Comparison of ENCODE assay signal across 15 cellular contexts in the genomic region with DNA sequence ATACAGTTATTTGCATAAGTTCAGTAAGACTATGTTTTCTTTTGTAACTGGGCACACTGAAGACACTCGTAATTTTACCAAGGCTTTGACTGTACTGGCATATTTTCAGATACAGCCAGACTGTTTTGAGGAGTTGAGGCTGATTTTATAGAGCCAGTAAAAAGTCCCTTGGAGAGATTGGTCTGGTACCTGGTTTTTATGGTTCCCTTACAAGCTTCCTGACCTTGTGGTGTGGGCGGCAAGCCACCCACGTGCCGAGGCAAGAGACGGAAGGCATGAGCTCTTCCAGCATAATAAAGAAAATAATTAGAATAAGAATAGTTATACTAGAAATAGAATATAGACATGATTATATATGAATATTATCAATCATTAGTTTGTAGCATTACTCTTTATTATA. TPM values are rescaled to one million over a fixed set of nuclear protein-coding genes. Genes with fewer than 3 reads are reported as not detected.
A peak's percentile ranks its signal among the peaks of the same experiment; 100 is the strongest.
DNase-seq lines count a peak whose midpoint lies in the region; TF ChIP-seq lines count a peak whose summit lies in the region.
"Had no signal": no experiment of that assay in that cellular context is flagged by ENCODE, and none has a peak within 500 bp of the region (broad histone marks: within the 10 kb centered on the region; RNA-seq: fewer than 3 reads in every experiment).

No MANE protein-coding gene starts in this region.

- no peak overlapping the region for H3K9ac ChIP-seq in BLaER1
- H3K9ac ChIP-seq: GM23248 had no signal

- H3K4me1 ChIP-seq in BLaER1: peaks cover 13% of the 10 kb centered on the region
- no peaks in the 10 kb centered on the region for H3K4me1 ChIP-seq in hepatocyte (ENCODE audit: insufficient read depth)

- no peaks in the 10 kb centered on the region for H3K4me1 Mint-ChIP-seq in activated CD4-positive, alpha-beta memory T cell treated with anti-CD3 and anti-CD28 coated beads, Interleukin-2, amount 10 ng/mL, durations not matched to agents 7 days and 5 days

- POLR2A ChIA-PET in HEK293T (lab: Yijun Ruan, JAX): interaction anchor here (0.8 to 1.0 kb wide), 2 partner anchors 42 to 171 kb away, joined by 3 to 4 read pairs; partner anchors contain the start of gene PPP1CA
- POLR2A ChIA-PET in activated CD4-positive, alpha-beta memory T cell treated with anti-CD3 and anti-CD28 coated beads, Interleukin-2, amount 10 ng/mL, durations not matched to agents 7 days and 5 days (lab: Charles Lee): interaction anchor here (0.6 kb wide), 1 partner anchor 71 kb away, joined by 3 read pairs; no protein-coding TSS in a partner anchor

- H2AFZ ChIP-seq in hepatocyte: no peak overlapping the region
- H2AFZ ChIP-seq: GM23248 had no signal

- H3K4me3 ChIP-seq in BLaER1 (no peak overlapping the region), hepatocyte (no peak overlapping the region)
- H3K4me3 ChIP-seq: GM23248 had no signal

- CTCF ChIA-PET in HEK293T (lab: Yijun Ruan, JAX): interaction anchor here (0.6 to 1.6 kb wide), 7 partner anchors 10 to 218 kb away, joined by 3 to 7 read pairs (median 4); partner anchors contain the start of gene AIP
- CTCF ChIA-PET in activated CD4-positive, alpha-beta memory T cell treated with anti-CD3 and anti-CD28 coated beads, Interleukin-2, amount 10 ng/mL, durations not matched to agents 7 days and 5 days (lab: Charles Lee): interaction anchor here (0.6 to 1.2 kb wide), 4 partner anchors 12 to 226 kb away, joined by 3 read pairs; no protein-coding TSS in a partner anchor

- no peaks in the 10 kb centered on the region for H3K9me3 Mint-ChIP-seq in activated CD4-positive, alpha-beta memory T cell treated with anti-CD3 and anti-CD28 coated beads, Interleukin-2, amount 10 ng/mL, durations not matched to agents 7 days and 5 days
- H3K9me3 Mint-ChIP-seq: CD8-positive, alpha-beta T cell had no signal

- no peak for TF ChIP-seq CTCF in VCaP (conservative IDR thresholded peaks at IDR 0.05)
- no peak for TF ChIP-seq CTCF in hepatocyte (IDR thresholded peaks at IDR 0.05; ENCODE audit: poor library complexity)

- H3K27ac Mint-ChIP-seq in activated CD4-positive, alpha-beta memory T cell treated with anti-CD3 and anti-CD28 coated beads, Interleukin-2, amount 10 ng/mL, durations not matched to agents 7 days and 5 days: no peak overlapping the region
- H3K27ac Mint-ChIP-seq: CD8-positive, alpha-beta T cell had no signal

- DNase-seq in HEK293T (ENCODE audit: extremely low spot score) (no peak), hepatocyte (ENCODE audit: low spot score) (no peak), COLO668 (lab: John Stamatoyannopoulos, UW; ENCODE audit: unreplicated experiment) (no peak), dermis blood vessel endothelial cell (no peak)
- DNase-seq in activated CD4-positive, alpha-beta memory T cell treated with anti-CD3 and anti-CD28 coated beads, Interleukin-2, amount 10 ng/mL, durations not matched to agents 7 days and 5 days: no peak

- 38% methylated on average over 5 of the region's 5 CpGs for WGBS in hepatocyte (ENCODE audit: low lambda C conversion rate, missing lambda C conversion rate)

- no peaks in the 10 kb centered on the region for H3K79me2 ChIP-seq in hepatocyte

- no peak overlapping the region for H3K4me3 Mint-ChIP-seq in activated CD4-positive, alpha-beta memory T cell treated with anti-CD3 and anti-CD28 coated beads, Interleukin-2, amount 10 ng/mL, durations not matched to agents 7 days and 5 days
- H3K4me3 Mint-ChIP-seq: CD8-positive, alpha-beta T cell had no signal

- no peaks in the 10 kb centered on the region for H3K36me3 Mint-ChIP-seq in activated CD4-positive, alpha-beta memory T cell treated with anti-CD3 and anti-CD28 coated beads, Interleukin-2, amount 10 ng/mL, durations not matched to agents 7 days and 5 days (ENCODE audit: low read depth)
- H3K36me3 Mint-ChIP-seq: CD8-positive, alpha-beta T cell had no signal

- H3K36me3 ChIP-seq in BLaER1 (no peaks in the 10 kb centered on the region), hepatocyte (replicated peaks; ENCODE audit: insufficient read depth, low read depth) (no peaks in the 10 kb centered on the region)

- H3K27me3 Mint-ChIP-seq in activated CD4-positive, alpha-beta memory T cell treated with anti-CD3 and anti-CD28 coated beads, Interleukin-2, amount 10 ng/mL, durations not matched to agents 7 days and 5 days: peaks cover 19% of the 10 kb centered on the region

- H4K20me1 ChIP-seq in BLaER1 (no peaks in the 10 kb centered on the region), hepatocyte (ENCODE audit: insufficient read depth, poor library complexity, severe bottlenecking) (no peaks in the 10 kb centered on the region)

- H3K9me2 ChIP-seq in hepatocyte (replicated peaks; ENCODE audit: insufficient read depth): no peaks in the 10 kb centered on the region

- H3K4me2 ChIP-seq in BLaER1: peak overlapping the region; percentile 77
- H3K4me2 ChIP-seq in hepatocyte: no peak overlapping the region

- H3K9me3 ChIP-seq in BLaER1: 0 out of 2 replicates have a peak, but pooled peaks cover 3% of the 10 kb centered on the region
- H3K9me3 ChIP-seq in hepatocyte (ENCODE audit: low read depth): no peaks in the 10 kb centered on the region
- H3K9me3 ChIP-seq: A549 had no signal

- H3K27me3 ChIP-seq in BLaER1 (no peaks in the 10 kb centered on the region), hepatocyte (no peaks in the 10 kb centered on the region)

- no peak overlapping the region for H3K27ac ChIP-seq in BLaER1
- H3K27ac ChIP-seq in VCaP: peak overlapping the region; percentile 44
- H3K27ac ChIP-seq in hepatocyte: peak overlapping the region; percentile 60
- H3K27ac ChIP-seq: 22Rv1, GM23248 had no signal

TF ChIP-seq in HEK293T, 16 proteins besides CTCF, POLR2A, EP300 and RAD21:
- TF ChIP-seq L3MBTL2 (conservative IDR thresholded peaks at IDR 0.05) (peak; percentile 41), SP1 (IDR thresholded peaks at IDR 0.05) (no peak)

RNA-seq across cellular contexts. Expression of gene GSTP1, which starts 11.3 kb away (rescaled TPM):
- total RNA-seq in hepatocyte (943 and 1,040 TPM in 2 replicates), dermis blood vessel endothelial cell (833 and 1,138 TPM in 2 replicates)
- polyA plus RNA-seq in hepatocyte: 1,974 and 1,982 TPM in 2 replicates
- total RNA-seq in activated CD4-positive, alpha-beta memory T cell treated with anti-CD3 and anti-CD28 coated beads, Interleukin-2, amount 10 ng/mL, durations not matched to agents 7 days and 5 days: 100 to 1,000 TPM; 195 to 198 TPM

RNA-seq across cellular contexts. Expression of gene NDUFV1, which starts 34.4 kb away (rescaled TPM):
- total RNA-seq in hepatocyte: 163 and 194 TPM in 2 replicates
- polyA plus RNA-seq in hepatocyte: 226 and 239 TPM in 2 replicates
- 166 and 175 TPM in 2 replicates for total RNA-seq in dermis blood vessel endothelial cell
- total RNA-seq in activated CD4-positive, alpha-beta memory T cell treated with anti-CD3 and anti-CD28 coated beads, Interleukin-2, amount 10 ng/mL, durations not matched to agents 7 days and 5 days: 100 to 1,000 TPM; 174 to 193 TPM

RNA-seq across cellular contexts. Expression of gene CABP2, which starts 49.1 kb away (rescaled TPM):
- total RNA-seq in hepatocyte: not detected in 2 replicates
- polyA plus RNA-seq in hepatocyte: not detected in 2 replicates
- not detected in 2 replicates for total RNA-seq in dermis blood vessel endothelial cell
- total RNA-seq in activated CD4-positive, alpha-beta memory T cell treated with anti-CD3 and anti-CD28 coated beads, Interleukin-2, amount 10 ng/mL, durations not matched to agents 7 days and 5 days: not detected
- total RNA-seq: Caco-2; CD8-positive, alpha-beta T cell; GM23248; HT-29; IMR-90 had no signal
- polyA plus RNA-seq: A549, BJ, GM23248, IMR-90 had no signal

RNA-seq across cellular contexts. Expression of gene NUDT8, which starts 57.4 kb away (rescaled TPM):
- 12.9 and 13.6 TPM in 2 replicates for total RNA-seq in hepatocyte
- polyA plus RNA-seq in hepatocyte: 28.7 and 29.2 TPM in 2 replicates
- 10.7 and 13.0 TPM in 2 replicates for total RNA-seq in dermis blood vessel endothelial cell
- 10 to 100 TPM in 1 of 2 experiments, 1 to 10 TPM in 1; 9.3 to 10.8 TPM for total RNA-seq in activated CD4-positive, alpha-beta memory T cell treated with anti-CD3 and anti-CD28 coated beads, Interleukin-2, amount 10 ng/mL, durations not matched to agents 7 days and 5 days
